17 cellular contexts compared by ENCODE assay signal in genomic region chr7:139417478-139417877, GRCh38.
"Had no signal": no experiment of that assay in that cellular context is flagged by ENCODE, and none has a peak within 500 bp of the region (broad histone marks: within the 10 kb centered on the region; RNA-seq: fewer than 3 reads in every experiment).

No MANE protein-coding gene starts in this region.

- H3K9me3 Mint-ChIP-seq: dendritic cell treated with granulocyte-macrophage colony-stimulating factor and Interleukin-4, amounts not matched to agents 40 ng/mL and 50 ng/mL, for 4 days; effector memory CD8-positive, alpha-beta T cell; memory B cell had no signal

- H3K27ac Mint-ChIP-seq: dendritic cell treated with granulocyte-macrophage colony-stimulating factor and Interleukin-4, amounts not matched to agents 40 ng/mL and 50 ng/mL, for 4 days; effector memory CD8-positive, alpha-beta T cell; memory B cell had no signal

- H3K27me3 Mint-ChIP-seq: dendritic cell treated with granulocyte-macrophage colony-stimulating factor and Interleukin-4, amounts not matched to agents 40 ng/mL and 50 ng/mL, for 4 days; effector memory CD8-positive, alpha-beta T cell; memory B cell had no signal

- H3K4me1 Mint-ChIP-seq: memory B cell had no signal

- H3K4me3 Mint-ChIP-seq: dendritic cell treated with granulocyte-macrophage colony-stimulating factor and Interleukin-4, amounts not matched to agents 40 ng/mL and 50 ng/mL, for 4 days; effector memory CD8-positive, alpha-beta T cell; memory B cell had no signal

- DNase-seq: effector memory CD8-positive, alpha-beta T cell; erythroblast; foreskin keratinocyte; kidney; left cardiac atrium; left ventricle myocardium inferior; lower lobe of right lung; midbrain; ovary; small intestine; stimulated activated CD4-positive, alpha-beta T cell treated with anti-CD3 and anti-CD28 coated beads, Interleukin-12 subunit alpha, Interleukin-12 subunit beta, amount 100 ng/mL, for 4 hours; stimulated activated naive CD4-positive, alpha-beta T cell; stomach; substantia nigra; trophoblast cell had no signal

- ATAC-seq: effector memory CD8-positive, alpha-beta T cell; foreskin keratinocyte; left cardiac atrium; lower lobe of right lung had no signal
